ENCODE assay signal across 9 cellular contexts in genomic region chr10:91006001-91006751, GRCh38.
DNase-seq lines count a peak whose midpoint lies in the region; ATAC-seq and TF ChIP-seq lines count a peak whose summit lies in the region.
"Had no signal": no experiment of that assay in that cellular context is flagged by ENCODE, and none has a peak within 500 bp of the region (broad histone marks: within the 10 kb centered on the region; RNA-seq: fewer than 3 reads in every experiment).

No MANE protein-coding gene starts in this region.

- no peak overlapping the region for H4K91ac ChIP-seq in trophoblast cell (ENCODE audit: low read depth, low read length)

- H2BK5ac ChIP-seq in trophoblast cell (ENCODE audit: low read depth, low read length, poor library complexity), result no peak overlapping the region

- H3K79me2 ChIP-seq in trophoblast cell (ENCODE audit: control insufficient read depth, insufficient read depth, low read length, poor library complexity), result no peaks in the 10 kb centered on the region

- no peak overlapping the region for H4K12ac ChIP-seq in trophoblast cell (ENCODE audit: low read depth, low read length)

- no peak overlapping the region for H4K8ac ChIP-seq in trophoblast cell (ENCODE audit: low read depth, low read length)

- CTCF ChIA-PET in RWPE1 (lab: Yijun Ruan, JAX), result interaction anchor here (0.6 to 1.7 kb wide), 21 partner anchors 12 to 555 kb away, joined by 3 to 17 read pairs (median 4); no protein-coding TSS in a partner anchor

- H3K4me1 ChIP-seq in trophoblast cell (ENCODE audit: control insufficient read depth in 1 of 2, insufficient read depth in 2 of 2, low read length in 2 of 2), result peaks cover 0 to 5% of the 10 kb centered on the region in 2 experiments

- TF ChIP-seq CTCF in RWPE1 (conservative IDR thresholded peaks at IDR 0.05; ENCODE audit: low read depth), result peak; percentile 78

- no peaks in the 10 kb centered on the region for H3K36me3 ChIP-seq in trophoblast cell (ENCODE audit: control insufficient read depth in 1 of 2, insufficient read depth in 2 of 2, low read length in 2 of 2)

- no peak overlapping the region for H2BK120ac ChIP-seq in trophoblast cell (ENCODE audit: insufficient read depth, low read length, poor library complexity)

- no peak overlapping the region for H2AFZ ChIP-seq in trophoblast cell (ENCODE audit: insufficient read depth, low read length, poor library complexity)

- no peak overlapping the region for H2BK12ac ChIP-seq in trophoblast cell (ENCODE audit: low read length)

- H2AK5ac ChIP-seq in trophoblast cell (ENCODE audit: low read length), result no peak overlapping the region

- ATAC-seq in GM19455 (IDR thresholded peaks at IDR 0.05; ENCODE audit: unreplicated experiment), result peak; percentile 35

- no peak overlapping the region for H3K9ac ChIP-seq in trophoblast cell (ENCODE audit: low read length)

- POLR2A ChIA-PET in RWPE1 (lab: Yijun Ruan, JAX; ENCODE audit: low non-redundant PET), result no interaction called here

- no peak overlapping the region for H3K14ac ChIP-seq in trophoblast cell (ENCODE audit: low read length)

- no peaks in the 10 kb centered on the region for H3K79me1 ChIP-seq in trophoblast cell (ENCODE audit: low read length)

- no peaks in the 10 kb centered on the region for H3K27me3 ChIP-seq in trophoblast cell (ENCODE audit: insufficient read depth, low read length)

- H3K4ac ChIP-seq in trophoblast cell (ENCODE audit: low read depth, low read length), result no peak overlapping the region

- no peak overlapping the region for H3K4me3 ChIP-seq in trophoblast cell (ENCODE audit: low read depth, low read length)

- H3K18ac ChIP-seq in trophoblast cell (ENCODE audit: low read length), result no peak overlapping the region

- WGBS in trophoblast cell (ENCODE audit: extremely low coverage, insufficient coverage, insufficient read length), result no CpG with 5 or more reads among the region's 2 CpGs

- no peak overlapping the region for H3K4me2 ChIP-seq in trophoblast cell (ENCODE audit: low read length)

- DNase-seq in COLO829 (ENCODE audit: low spot score) (peak; percentile 63), HUDEP-2 (lab: John Stamatoyannopoulos, UW; ENCODE audit: unreplicated experiment in 76 of 76) (peak in 48 of 76 experiments; percentile 3 to 64 (median 20)), RWPE1 (ENCODE audit: low spot score) (peak; percentile 60), foreskin melanocyte (peak; percentile 73), trophoblast cell (peak; percentile 48 to 81), ureter (ENCODE audit: low spot score) (peak; percentile 61)
- DNase-seq in activated effector memory CD4-positive, alpha-beta T cell treated with Interleukin-2 at 50 U/mL for 16 hours, result peak; percentile 33

- H3K27ac ChIP-seq in RWPE1 (no peak overlapping the region), trophoblast cell (ENCODE audit: low read depth, low read length) (no peak overlapping the region)
- H3K27ac ChIP-seq: epithelial cell of prostate had no signal

- H3K9me3 ChIP-seq in trophoblast cell (ENCODE audit: insufficient read depth, low read depth, low read length), result no peaks in the 10 kb centered on the region

- no peak overlapping the region for H3K23ac ChIP-seq in trophoblast cell (ENCODE audit: low read length)

Comparison
In these comparisons a context has a peak if more than half of its experiments do, and no peak if none do; other contexts are left out.
1. DNase-seq: peak in every context shown above with its lines; median percentile 73 in foreskin melanocyte; 64 in trophoblast cell; 63 in COLO829; 61 in ureter; 60 in RWPE1; 33 in activated effector memory CD4-positive, alpha-beta T cell treated with Interleukin-2 at 50 U/mL for 16 hours; 20 in HUDEP-2.